ENCODE assay signal across 1 cellular context in genomic region chr9:123617286-123617685, GRCh38.
TF ChIP-seq lines count a peak whose summit lies in the region.

No MANE protein-coding gene starts in this region.

TF ChIP-seq in H1, 55 proteins besides CTCF, POLR2A, EP300 and RAD21 (continued from another document):
- TF ChIP-seq, protein P1, sequence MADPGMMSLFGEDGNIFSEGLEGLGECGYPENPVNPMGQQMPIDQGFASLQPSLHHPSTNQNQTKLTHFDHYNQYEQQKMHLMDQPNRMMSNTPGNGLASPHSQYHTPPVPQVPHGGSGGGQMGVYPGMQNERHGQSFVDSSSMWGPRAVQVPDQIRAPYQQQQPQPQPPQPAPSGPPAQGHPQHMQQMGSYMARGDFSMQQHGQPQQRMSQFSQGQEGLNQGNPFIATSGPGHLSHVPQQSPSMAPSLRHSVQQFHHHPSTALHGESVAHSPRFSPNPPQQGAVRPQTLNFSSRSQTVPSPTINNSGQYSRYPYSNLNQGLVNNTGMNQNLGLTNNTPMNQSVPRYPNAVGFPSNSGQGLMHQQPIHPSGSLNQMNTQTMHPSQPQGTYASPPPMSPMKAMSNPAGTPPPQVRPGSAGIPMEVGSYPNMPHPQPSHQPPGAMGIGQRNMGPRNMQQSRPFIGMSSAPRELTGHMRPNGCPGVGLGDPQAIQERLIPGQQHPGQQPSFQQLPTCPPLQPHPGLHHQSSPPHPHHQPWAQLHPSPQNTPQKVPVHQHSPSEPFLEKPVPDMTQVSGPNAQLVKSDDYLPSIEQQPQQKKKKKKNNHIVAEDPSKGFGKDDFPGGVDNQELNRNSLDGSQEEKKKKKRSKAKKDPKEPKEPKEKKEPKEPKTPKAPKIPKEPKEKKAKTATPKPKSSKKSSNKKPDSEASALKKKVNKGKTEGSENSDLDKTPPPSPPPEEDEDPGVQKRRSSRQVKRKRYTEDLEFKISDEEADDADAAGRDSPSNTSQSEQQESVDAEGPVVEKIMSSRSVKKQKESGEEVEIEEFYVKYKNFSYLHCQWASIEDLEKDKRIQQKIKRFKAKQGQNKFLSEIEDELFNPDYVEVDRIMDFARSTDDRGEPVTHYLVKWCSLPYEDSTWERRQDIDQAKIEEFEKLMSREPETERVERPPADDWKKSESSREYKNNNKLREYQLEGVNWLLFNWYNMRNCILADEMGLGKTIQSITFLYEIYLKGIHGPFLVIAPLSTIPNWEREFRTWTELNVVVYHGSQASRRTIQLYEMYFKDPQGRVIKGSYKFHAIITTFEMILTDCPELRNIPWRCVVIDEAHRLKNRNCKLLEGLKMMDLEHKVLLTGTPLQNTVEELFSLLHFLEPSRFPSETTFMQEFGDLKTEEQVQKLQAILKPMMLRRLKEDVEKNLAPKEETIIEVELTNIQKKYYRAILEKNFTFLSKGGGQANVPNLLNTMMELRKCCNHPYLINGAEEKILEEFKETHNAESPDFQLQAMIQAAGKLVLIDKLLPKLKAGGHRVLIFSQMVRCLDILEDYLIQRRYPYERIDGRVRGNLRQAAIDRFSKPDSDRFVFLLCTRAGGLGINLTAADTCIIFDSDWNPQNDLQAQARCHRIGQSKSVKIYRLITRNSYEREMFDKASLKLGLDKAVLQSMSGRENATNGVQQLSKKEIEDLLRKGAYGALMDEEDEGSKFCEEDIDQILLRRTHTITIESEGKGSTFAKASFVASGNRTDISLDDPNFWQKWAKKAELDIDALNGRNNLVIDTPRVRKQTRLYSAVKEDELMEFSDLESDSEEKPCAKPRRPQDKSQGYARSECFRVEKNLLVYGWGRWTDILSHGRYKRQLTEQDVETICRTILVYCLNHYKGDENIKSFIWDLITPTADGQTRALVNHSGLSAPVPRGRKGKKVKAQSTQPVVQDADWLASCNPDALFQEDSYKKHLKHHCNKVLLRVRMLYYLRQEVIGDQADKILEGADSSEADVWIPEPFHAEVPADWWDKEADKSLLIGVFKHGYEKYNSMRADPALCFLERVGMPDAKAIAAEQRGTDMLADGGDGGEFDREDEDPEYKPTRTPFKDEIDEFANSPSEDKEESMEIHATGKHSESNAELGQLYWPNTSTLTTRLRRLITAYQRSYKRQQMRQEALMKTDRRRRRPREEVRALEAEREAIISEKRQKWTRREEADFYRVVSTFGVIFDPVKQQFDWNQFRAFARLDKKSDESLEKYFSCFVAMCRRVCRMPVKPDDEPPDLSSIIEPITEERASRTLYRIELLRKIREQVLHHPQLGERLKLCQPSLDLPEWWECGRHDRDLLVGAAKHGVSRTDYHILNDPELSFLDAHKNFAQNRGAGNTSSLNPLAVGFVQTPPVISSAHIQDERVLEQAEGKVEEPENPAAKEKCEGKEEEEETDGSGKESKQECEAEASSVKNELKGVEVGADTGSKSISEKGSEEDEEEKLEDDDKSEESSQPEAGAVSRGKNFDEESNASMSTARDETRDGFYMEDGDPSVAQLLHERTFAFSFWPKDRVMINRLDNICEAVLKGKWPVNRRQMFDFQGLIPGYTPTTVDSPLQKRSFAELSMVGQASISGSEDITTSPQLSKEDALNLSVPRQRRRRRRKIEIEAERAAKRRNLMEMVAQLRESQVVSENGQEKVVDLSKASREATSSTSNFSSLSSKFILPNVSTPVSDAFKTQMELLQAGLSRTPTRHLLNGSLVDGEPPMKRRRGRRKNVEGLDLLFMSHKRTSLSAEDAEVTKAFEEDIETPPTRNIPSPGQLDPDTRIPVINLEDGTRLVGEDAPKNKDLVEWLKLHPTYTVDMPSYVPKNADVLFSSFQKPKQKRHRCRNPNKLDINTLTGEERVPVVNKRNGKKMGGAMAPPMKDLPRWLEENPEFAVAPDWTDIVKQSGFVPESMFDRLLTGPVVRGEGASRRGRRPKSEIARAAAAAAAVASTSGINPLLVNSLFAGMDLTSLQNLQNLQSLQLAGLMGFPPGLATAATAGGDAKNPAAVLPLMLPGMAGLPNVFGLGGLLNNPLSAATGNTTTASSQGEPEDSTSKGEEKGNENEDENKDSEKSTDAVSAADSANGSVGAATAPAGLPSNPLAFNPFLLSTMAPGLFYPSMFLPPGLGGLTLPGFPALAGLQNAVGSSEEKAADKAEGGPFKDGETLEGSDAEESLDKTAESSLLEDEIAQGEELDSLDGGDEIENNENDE (IDR thresholded peaks at IDR 0.05; ENCODE audit: insufficient replicate concordance, low read length) = no peak
- TF ChIP-seq GABPA (IDR thresholded peaks at IDR 0.05; ENCODE audit: borderline replicate concordance, insufficient read depth, low read length) = no peak
- TF ChIP-seq SP2 (IDR thresholded peaks at IDR 0.05; ENCODE audit: low read length) = no peak
- no peak for TF ChIP-seq KDM4A (IDR thresholded peaks at IDR 0.05; ENCODE audit: low read depth, low read length, severe bottlenecking)
- no peak for TF ChIP-seq TCF12 (IDR thresholded peaks at IDR 0.05; ENCODE audit: low read depth, low read length)
- TF ChIP-seq EGR1 (IDR thresholded peaks at IDR 0.05; ENCODE audit: borderline replicate concordance, low read depth, low read length) = no peak
- TF ChIP-seq CBX5 (IDR thresholded peaks at IDR 0.05; ENCODE audit: low read depth, low read length) = no peak
- TF ChIP-seq SUZ12 (IDR thresholded peaks at IDR 0.05; ENCODE audit: low read length) = no peak
- TF ChIP-seq MAFK (IDR thresholded peaks at IDR 0.05; ENCODE audit: low read depth, low read length) = no peak
- no peak for TF ChIP-seq BRCA1 (IDR thresholded peaks at IDR 0.05; ENCODE audit: low read depth, low read length)
- TF ChIP-seq ASH2L (IDR thresholded peaks at IDR 0.05; ENCODE audit: low read length) = no peak
- no peak for TF ChIP-seq NRF1 (IDR thresholded peaks at IDR 0.05; ENCODE audit: low read depth, low read length)
- no peak for TF ChIP-seq RFX5 (IDR thresholded peaks at IDR 0.05; ENCODE audit: borderline replicate concordance, low read depth, low read length)
- no peak for TF ChIP-seq SP1 (IDR thresholded peaks at IDR 0.05; ENCODE audit: low read depth, low read length)
- no peak for TF ChIP-seq SAP30 (IDR thresholded peaks at IDR 0.05; ENCODE audit: insufficient read depth, insufficient replicate concordance, low read length)
- TF ChIP-seq EZH2 (IDR thresholded peaks at IDR 0.05; ENCODE audit: low read depth, low read length, severe bottlenecking) = no peak
